8 cellular contexts compared by ENCODE assay signal in genomic region chr19:52963229-52963760, GRCh38. TPM values are rescaled to one million over a fixed set of nuclear protein-coding genes. Genes with fewer than 3 reads are reported as not detected.
DNase-seq lines count a peak whose midpoint lies in the region; ATAC-seq, FAIRE-seq and TF ChIP-seq lines count a peak whose summit lies in the region.

No MANE protein-coding gene starts in this region.

- H3K36me3 Mint-ChIP-seq in dendritic cell treated with granulocyte-macrophage colony-stimulating factor and Interleukin-4, amounts not matched to agents 40 ng/mL and 50 ng/mL, for 4 days (ENCODE audit: low read depth), result peaks cover 33% of the 10 kb centered on the region
- H3K36me3 Mint-ChIP-seq in memory B cell, result peaks cover 19% of the 10 kb centered on the region

- peak overlapping the region; percentile 80 for H3K4me2 ChIP-seq in OCI-LY1 (ENCODE audit: low read length)

- H3K27me3 ChIP-seq in OCI-LY1 (ENCODE audit: insufficient read depth, low read length), result no peaks in the 10 kb centered on the region
- no peaks in the 10 kb centered on the region for H3K27me3 ChIP-seq in transverse colon

- H3K9me3 Mint-ChIP-seq in dendritic cell treated with granulocyte-macrophage colony-stimulating factor and Interleukin-4, amounts not matched to agents 40 ng/mL and 50 ng/mL, for 4 days, result peaks cover 49% of the 10 kb centered on the region
- H3K9me3 Mint-ChIP-seq in memory B cell, result peaks cover 6% of the 10 kb centered on the region

- H3K27ac ChIP-seq in OCI-LY1 (ENCODE audit: low read depth, low read length, poor library complexity, severe bottlenecking), result no peak overlapping the region
- H3K27ac ChIP-seq in transverse colon, result peak overlapping the region; percentile 87 to 92 (median 90)

- H3K4me1 Mint-ChIP-seq in dendritic cell treated with granulocyte-macrophage colony-stimulating factor and Interleukin-4, amounts not matched to agents 40 ng/mL and 50 ng/mL, for 4 days (ENCODE audit: low read depth), result peaks cover 20% of the 10 kb centered on the region
- H3K4me1 Mint-ChIP-seq in memory B cell, result peaks cover 14% of the 10 kb centered on the region

- no peak for TF ChIP-seq CTCF in OCI-LY1 (IDR thresholded peaks at IDR 0.05; ENCODE audit: low read length)
- no peak for TF ChIP-seq CTCF in transverse colon (IDR thresholded peaks at IDR 0.05)
- no peak for TF ChIP-seq CTCF in D721Med (IDR thresholded peaks at IDR 0.05; ENCODE audit: insufficient read depth, missing control alignments)

- no peaks in the 10 kb centered on the region for H3K4me1 ChIP-seq in ES-I3 (ENCODE audit: insufficient read depth, low read length)
- H3K4me1 ChIP-seq in OCI-LY1 (ENCODE audit: insufficient read depth, low read length, severe bottlenecking), result peaks cover 19% of the 10 kb centered on the region
- peaks cover 10 to 19% (median 13%) of the 10 kb centered on the region in 4 donors for H3K4me1 ChIP-seq in transverse colon

- 8 to 11% methylated on average over 12 to 14 of the region's 15 CpGs for WGBS in transverse colon (ENCODE audit: low coverage in 1 of 2), 2 donors

- intact Hi-C loops in dendritic cell treated with granulocyte-macrophage colony-stimulating factor and Interleukin-4, amounts not matched to agents 40 ng/mL and 50 ng/mL, for 4 days (cut with micrococcal nuclease), result loop anchor here (2.0 to 10.0 kb wide), 3 partner anchors 41 to 232 kb away; partner anchors contain the start of genes ZNF320, ZNF665 and ZNF888
- intact Hi-C loops in transverse colon (cut with DNase I; ENCODE audit: low total_unique reads), result no loop called here

- peaks cover 3% of the 10 kb centered on the region; the same call in 1 of the 2 replicates for H3K36me3 ChIP-seq in ES-I3 (ENCODE audit: insufficient read depth, low read length)
- H3K36me3 ChIP-seq in OCI-LY1 (ENCODE audit: insufficient read depth, low read length), result peaks cover 27% of the 10 kb centered on the region
- peaks cover 0 to 15% (median 0%) of the 10 kb centered on the region in 4 donors for H3K36me3 ChIP-seq in transverse colon

- ATAC-seq in GM21723 (IDR thresholded peaks at IDR 0.05; ENCODE audit: unreplicated experiment) (peak; percentile 22), memory B cell (ENCODE audit: low read depth) (peak; percentile 6)

- H3K9ac ChIP-seq in ES-I3 (ENCODE audit: low read depth, low read length), result peak overlapping the region; percentile 68
- H3K9ac ChIP-seq in OCI-LY1 (ENCODE audit: low read length), result peak overlapping the region; percentile 52

- peak overlapping the region; percentile 39 for H2AFZ ChIP-seq in OCI-LY1 (ENCODE audit: low read length)

- peaks cover 3% of the 10 kb centered on the region; the same call in 1 of the 2 replicates for H3K79me2 ChIP-seq in OCI-LY1 (ENCODE audit: insufficient read depth, low read length)

- H3K4me3 ChIP-seq in OCI-LY1 (ENCODE audit: low read depth, low read length, poor library complexity, severe bottlenecking), result peak overlapping the region; percentile 93
- H3K4me3 ChIP-seq in transverse colon, result peak overlapping the region; percentile 39 to 73 (median 58)

- peak overlapping the region; percentile 91 for H3K27ac Mint-ChIP-seq in dendritic cell treated with granulocyte-macrophage colony-stimulating factor and Interleukin-4, amounts not matched to agents 40 ng/mL and 50 ng/mL, for 4 days
- peak overlapping the region; percentile 86 for H3K27ac Mint-ChIP-seq in memory B cell

- H3K27me3 Mint-ChIP-seq in dendritic cell treated with granulocyte-macrophage colony-stimulating factor and Interleukin-4, amounts not matched to agents 40 ng/mL and 50 ng/mL, for 4 days, result no peaks in the 10 kb centered on the region
- no peaks in the 10 kb centered on the region for H3K27me3 Mint-ChIP-seq in memory B cell

- no peaks in the 10 kb centered on the region for H4K20me1 ChIP-seq in OCI-LY1 (ENCODE audit: insufficient read depth, low read length)

- in situ Hi-C loops in transverse colon (cut with MboI; ENCODE audit: low pct_ligation_motif_present in 1 of 4, low pct_unique_long_range_greater_than_20kb in 1 of 4, low sequenced_read_pairs in 3 of 4), result no loop called here

- FAIRE-seq in D721Med (lab: Jason Lieb, UNC), result no peak

- H3K9me2 ChIP-seq in OCI-LY1 (ENCODE audit: low read depth, low read length), result no peaks in the 10 kb centered on the region

- no peaks in the 10 kb centered on the region for H3F3A ChIP-seq in OCI-LY1 (ENCODE audit: insufficient read depth, low read length)

- H3K9me3 ChIP-seq in ES-I3 (ENCODE audit: control insufficient read depth, insufficient read depth, low read length) (no peaks in the 10 kb centered on the region), OCI-LY1 (ENCODE audit: low read length) (peaks cover 22% of the 10 kb centered on the region), transverse colon (peaks cover 20 to 24% of the 10 kb centered on the region in 2 donors)

- no peak for TF ChIP-seq EP300 in transverse colon (IDR thresholded peaks at IDR 0.05; ENCODE audit: low read depth)

- DNase-seq in memory B cell (ENCODE audit: low spot score in 2 of 2), result no peak
- peak; percentile 17 for DNase-seq in transverse colon
- DNase-seq in cerebellar cortex (ENCODE audit: low spot score), result no peak
- DNase-seq in D721Med (ENCODE audit: insufficient read length, low spot score), result no peak

- TF ChIP-seq POLR2A in transverse colon (IDR thresholded peaks at IDR 0.05), result no peak

- peak overlapping the region; percentile 99 for H3K4me3 Mint-ChIP-seq in dendritic cell treated with granulocyte-macrophage colony-stimulating factor and Interleukin-4, amounts not matched to agents 40 ng/mL and 50 ng/mL, for 4 days
- H3K4me3 Mint-ChIP-seq in memory B cell, result peak overlapping the region; percentile 93

RNA-seq across cellular contexts. Expression of gene ZNF816, which starts 0.6 kb away (rescaled TPM):
- 100 to 1,000 TPM in 1 of 4 donors, 10 to 100 TPM in 2, 1 to 10 TPM in 1; 6.0 to 150 (median 13.9) TPM for total RNA-seq in transverse colon

RNA-seq across cellular contexts. Expression of gene ZNF888, which starts 40.1 kb away (rescaled TPM):
- total RNA-seq in transverse colon, result 10 to 100 TPM in 3 of 4 donors, 1 to 10 TPM in 1; 3.4 to 12.6 (median 11.8) TPM

RNA-seq across cellular contexts. Expression of gene ERVV-1, which starts 50.4 kb away (rescaled TPM):
- not detected for total RNA-seq in transverse colon
